8 cellular contexts compared by ENCODE assay signal in genomic region chr6:33711140-33712129, GRCh38. TPM values are rescaled to one million over a fixed set of nuclear protein-coding genes. Genes with fewer than 3 reads are reported as not detected.
DNase-seq lines count a peak whose midpoint lies in the region; TF ChIP-seq lines count a peak whose summit lies in the region.

Gene UQCC2 (minus strand): TSS chr6:33711700. CDS start chr6:33711686, 14 bp downstream.

- H3K36me3 ChIP-seq in SK-N-MC (ENCODE audit: insufficient read depth, low read length), result peaks cover 32% of the 10 kb centered on the region
- H3K36me3 ChIP-seq in suprapubic skin, result peaks cover 11% of the 10 kb centered on the region

- H3K9ac ChIP-seq in SK-N-MC (ENCODE audit: insufficient read length), result peak within 1 kb of the TSS; percentile 96

- peaks cover 5% of the 10 kb centered on the region for H3K27me3 Mint-ChIP-seq in HFFc6 (ENCODE audit: insufficient read depth)
- H3K27me3 Mint-ChIP-seq in activated naive CD4-positive, alpha-beta T cell treated with anti-CD3 and anti-CD28 coated beads, Interleukin-2, amount 10 ng/mL, durations not matched to agents 7 days and 5 days, result peaks cover 14% of the 10 kb centered on the region

- 3% methylated on average over 29 of the region's 73 CpGs for WGBS in suprapubic skin

- peak; percentile 89 for DNase-seq in GM04504 (ENCODE audit: low read depth)
- peak; percentile 93 for DNase-seq in HFFc6
- DNase-seq in NB4 (ENCODE audit: low read depth), result peak; percentile 98
- peak; percentile 85 for DNase-seq in SK-N-MC (ENCODE audit: low read depth, low spot score)
- peak; percentile 98 for DNase-seq in activated naive CD4-positive, alpha-beta T cell treated with anti-CD3 and anti-CD28 coated beads, Interleukin-2, amount 10 ng/mL, durations not matched to agents 7 days and 5 days
- DNase-seq in germinal center (ENCODE audit: low spot score), result peak; percentile 98
- DNase-seq in nucleus accumbens (lab: John Stamatoyannopoulos, UW), result peak in 55 of 56 donors; percentile 68 to 98 (median 94)
- DNase-seq in suprapubic skin (ENCODE audit: low spot score in 2 of 2), result peak; percentile 97

- no peak for TF ChIP-seq EP300 in suprapubic skin (IDR thresholded peaks at IDR 0.05)

- peaks cover 27% of the 10 kb centered on the region for H3K4me1 Mint-ChIP-seq in HFFc6 (ENCODE audit: low read depth)
- H3K4me1 Mint-ChIP-seq in activated naive CD4-positive, alpha-beta T cell treated with anti-CD3 and anti-CD28 coated beads, Interleukin-2, amount 10 ng/mL, durations not matched to agents 7 days and 5 days, result peaks cover 49% of the 10 kb centered on the region

- peaks cover 19% of the 10 kb centered on the region for H3K36me3 Mint-ChIP-seq in HFFc6 (ENCODE audit: low read depth)
- H3K36me3 Mint-ChIP-seq in activated naive CD4-positive, alpha-beta T cell treated with anti-CD3 and anti-CD28 coated beads, Interleukin-2, amount 10 ng/mL, durations not matched to agents 7 days and 5 days, result peaks cover 29% of the 10 kb centered on the region

- H3K4me1 ChIP-seq in suprapubic skin, result peaks cover 47% of the 10 kb centered on the region

- H3K9me3 Mint-ChIP-seq in HFFc6, result no peaks in the 10 kb centered on the region
- H3K9me3 Mint-ChIP-seq in activated naive CD4-positive, alpha-beta T cell treated with anti-CD3 and anti-CD28 coated beads, Interleukin-2, amount 10 ng/mL, durations not matched to agents 7 days and 5 days, result no peaks in the 10 kb centered on the region

- no peaks in the 10 kb centered on the region for H3K9me3 ChIP-seq in SK-N-MC (ENCODE audit: low read depth, low read length)
- H3K9me3 ChIP-seq in suprapubic skin, result no peaks in the 10 kb centered on the region

- TF ChIP-seq CTCF in HFFc6 (IDR thresholded peaks at IDR 0.05), result peak; percentile 78
- peak; percentile 52 for TF ChIP-seq CTCF in NB4 (IDR thresholded peaks at IDR 0.05; ENCODE audit: low read depth, low read length)
- TF ChIP-seq CTCF in suprapubic skin (IDR thresholded peaks at IDR 0.05), result peak in 1 of 2 donors; percentile 67

- H3K27ac ChIP-seq in SK-N-MC, result peak within 1 kb of the TSS; percentile 94
- peak within 1 kb of the TSS; percentile 95 for H3K27ac ChIP-seq in suprapubic skin

- H3K4me3 Mint-ChIP-seq in HFFc6, result peak within 1 kb of the TSS; percentile 98
- peak within 1 kb of the TSS; percentile 95 for H3K4me3 Mint-ChIP-seq in activated naive CD4-positive, alpha-beta T cell treated with anti-CD3 and anti-CD28 coated beads, Interleukin-2, amount 10 ng/mL, durations not matched to agents 7 days and 5 days

- peak within 1 kb of the TSS; percentile 78 for H3K4me3 ChIP-seq in NB4 (ENCODE audit: low read depth, low read length)
- peak within 1 kb of the TSS; percentile 82 for H3K4me3 ChIP-seq in SK-N-MC
- H3K4me3 ChIP-seq in suprapubic skin, result peak within 1 kb of the TSS; percentile 80

- TF ChIP-seq POLR2A in NB4 (IDR thresholded peaks at IDR 0.05; ENCODE audit: extremely low read depth, insufficient read length) (peak; percentile 95), suprapubic skin (IDR thresholded peaks at IDR 0.05) (peak in 1 of 2 donors; percentile 51)

- peak within 1 kb of the TSS; percentile 97 for H3K27ac Mint-ChIP-seq in HFFc6
- H3K27ac Mint-ChIP-seq in activated naive CD4-positive, alpha-beta T cell treated with anti-CD3 and anti-CD28 coated beads, Interleukin-2, amount 10 ng/mL, durations not matched to agents 7 days and 5 days, result peak within 1 kb of the TSS; percentile 95

- CTCF ChIA-PET in activated naive CD4-positive, alpha-beta T cell treated with anti-CD3 and anti-CD28 coated beads, Interleukin-2, amount 10 ng/mL, durations not matched to agents 7 days and 5 days (lab: Charles Lee), result interaction anchor here (0.8 to 2.3 kb wide), 24 partner anchors 11 to 316 kb away, joined by 3 to 28 read pairs (median 4); partner anchors contain the start of gene IP6K3

- no peaks in the 10 kb centered on the region for H3K27me3 ChIP-seq in suprapubic skin

RNA-seq across cellular contexts. Expression of gene UQCC2, which starts in this region (rescaled TPM):
- 100 to 1,000 TPM; 109 to 167 (median 140) TPM for total RNA-seq in HFFc6 (2021; fragmentation: NEBNext Ultra II Directional; extraction: Animal tissue kit (Norgen Biotek cat#: 25700))
- 10 to 100 TPM; 11.3 to 39.4 (median 21.7) TPM for total RNA-seq in suprapubic skin

Comparison
In these comparisons a context has a peak if more than half of its experiments do, and no peak if none do; other contexts are left out.
1. Peak in every context shown above with its lines: DNase-seq, H3K4me3 ChIP-seq and H3K27ac ChIP-seq.